ENCODE assay signal across 25 cellular contexts in genomic region chr17:55689672-55690071, GRCh38. TPM values are rescaled to one million over a fixed set of nuclear protein-coding genes. Genes with fewer than 3 reads are reported as not detected.
DNase-seq lines count a peak whose midpoint lies in the region; ATAC-seq, FAIRE-seq and TF ChIP-seq lines count a peak whose summit lies in the region.
"Had no signal": no experiment of that assay in that cellular context is flagged by ENCODE, and none has a peak within 500 bp of the region (broad histone marks: within the 10 kb centered on the region; RNA-seq: fewer than 3 reads in every experiment).

No MANE protein-coding gene starts in this region.

- TF ChIP-seq RAD21 in A549 (conservative IDR thresholded peaks at IDR 0.05 in 1 of 2, IDR thresholded peaks at IDR 0.05 in 1 of 2) (no peak), HCT116 (IDR thresholded peaks at IDR 0.05; ENCODE audit: low read depth) (no peak)

- H3K27ac ChIP-seq in A549 (no peak overlapping the region), BLaER1 (peak overlapping the region; percentile 61; the same call in 1 of the 2 replicates), HCT116 (ENCODE audit: low read depth, low read length) (no peak overlapping the region)

- no peak for TF ChIP-seq POLR2A in A549 (IDR thresholded peaks at IDR 0.05; ENCODE audit: low read length)
- TF ChIP-seq POLR2A in HCT116 (IDR thresholded peaks at IDR 0.05; ENCODE audit: borderline replicate concordance, extremely low read depth, insufficient read depth, insufficient read length): no peak

- WGBS in A549 (ENCODE audit: missing lambda C conversion rate): 17% methylated on average over 4 of the region's 4 CpGs

- RAD21 ChIA-PET in HCT116 (lab: Charles Lee; ENCODE audit: low non-redundant PET in 1 of 2, low total read pairs in 2 of 2, uncharacterized antibody in 2 of 2, unreplicated experiment in 2 of 2): no interaction called here

- CTCF ChIA-PET in A549 (lab: Yijun Ruan, JAX): interaction anchor here (1.0 to 4.4 kb wide), 5 partner anchors 29 to 163 kb away, joined by 3 to 18 read pairs (median 3); no protein-coding TSS in a partner anchor
- CTCF ChIA-PET in HCT116 (lab: Charles Lee): no interaction called here
- CTCF ChIA-PET in activated CD4-positive, alpha-beta memory T cell treated with anti-CD3 and anti-CD28 coated beads for 36 hours (lab: Charles Lee): no interaction called here

- H2AFZ ChIP-seq in HCT116 (ENCODE audit: low read depth, low read length, poor library complexity, severe bottlenecking): no peak overlapping the region
- H2AFZ ChIP-seq: GM23338 had no signal

- H3K27ac Mint-ChIP-seq in glutamatergic neuron (ENCODE audit: unreplicated experiment): peak overlapping the region; percentile 10
- H3K27ac Mint-ChIP-seq in activated CD4-positive, alpha-beta memory T cell treated with anti-CD3 and anti-CD28 coated beads for 36 hours: no peak overlapping the region
- H3K27ac Mint-ChIP-seq: CD4-positive, CD25-positive, alpha-beta regulatory T cell; CD8-positive, alpha-beta memory T cell; GM23338; HFFc6; IgD-negative memory B cell had no signal

- DNase-seq in A549 (ENCODE audit: low read depth in 1 of 2, low spot score in 1 of 2): no peak
- no peak for DNase-seq in HCT116 (ENCODE audit: low read depth, low spot score)
- no peak for DNase-seq in glutamatergic neuron
- DNase-seq in NOMO-1 treated with DMSO at 0.1 percent for 48 hours (lab: John Stamatoyannopoulos, UW; ENCODE audit: unreplicated experiment): no peak
- DNase-seq in activated CD4-positive, alpha-beta memory T cell treated with anti-CD3 and anti-CD28 coated beads for 36 hours: no peak
- DNase-seq in stimulated activated CD8-positive, alpha-beta memory T cell treated with anti-CD3 and anti-CD28 coated beads, Interleukin-4, amount 100 ng/mL, for 48 hours: no peak
- DNase-seq: ACHN; CD4-positive, CD25-positive, alpha-beta regulatory T cell; CD8-positive, alpha-beta memory T cell; COR-L47; DMS 273 treated with DMSO at 0.1 percent for 48 hours; DMS53; DND-41; GDM1; HCEC 1CT; HFFc6; KBM-7 had no signal

- H3K9me2 ChIP-seq in HCT116 (ENCODE audit: insufficient read depth): no peaks in the 10 kb centered on the region

- ATAC-seq in A549 (no peak), HCT116 (no peak), HG03342 (IDR thresholded peaks at IDR 0.05; ENCODE audit: unreplicated experiment) (no peak)
- ATAC-seq: GM23338, HepG2 had no signal

- H3K4me1 ChIP-seq in A549 (no peaks in the 10 kb centered on the region), BLaER1 (peaks cover 36% of the 10 kb centered on the region), HCT116 (ENCODE audit: control insufficient read depth in 1 of 2, insufficient read depth in 2 of 2, low read length in 2 of 2) (no peaks in the 10 kb centered on the region)

- POLR2A ChIA-PET in A549 (lab: Yijun Ruan, JAX): no interaction called here
- POLR2A ChIA-PET in HCT116 (lab: Charles Lee): no interaction called here
- POLR2A ChIA-PET in activated CD4-positive, alpha-beta memory T cell treated with anti-CD3 and anti-CD28 coated beads for 36 hours (lab: Charles Lee): no interaction called here

- TF ChIP-seq CTCF in A549 (IDR thresholded peaks at IDR 0.05) (no peak), HCT116 (IDR thresholded peaks at IDR 0.05 in 2 of 3, conservative IDR thresholded peaks at IDR 0.05 in 1 of 3; ENCODE audit: borderline replicate concordance in 1 of 3, insufficient read depth in 1 of 3, low read depth in 2 of 3, low read length in 2 of 3) (no peak), glutamatergic neuron (IDR thresholded peaks at IDR 0.05; ENCODE audit: partially characterized antibody, unreplicated experiment) (no peak)

- H3K27me3 Mint-ChIP-seq in glutamatergic neuron (ENCODE audit: unreplicated experiment): peaks cover 2% of the 10 kb centered on the region
- H3K27me3 Mint-ChIP-seq in activated CD4-positive, alpha-beta memory T cell treated with anti-CD3 and anti-CD28 coated beads for 36 hours: peaks cover 24% of the 10 kb centered on the region

- H3K27me3 ChIP-seq in BLaER1: no peaks in the 10 kb centered on the region
- peaks cover 62% of the 10 kb centered on the region for H3K27me3 ChIP-seq in HCT116 (ENCODE audit: insufficient read depth, low read length)

- intact Hi-C loops in HCT116 (cut with micrococcal nuclease): no loop called here
- intact Hi-C loops in activated CD4-positive, alpha-beta memory T cell treated with anti-CD3 and anti-CD28 coated beads for 36 hours (cut with micrococcal nuclease): no loop called here

- peaks cover 4% of the 10 kb centered on the region; the same call in 2 of the 3 replicates for H3K9me3 ChIP-seq in A549
- peaks cover 26% of the 10 kb centered on the region for H3K9me3 ChIP-seq in BLaER1
- H3K9me3 ChIP-seq in HCT116 (ENCODE audit: control insufficient read depth in 1 of 2, insufficient read depth in 1 of 2, low read depth in 1 of 2, low read length in 2 of 2): no peaks in the 10 kb centered on the region

- no peak for FAIRE-seq in A549 (lab: Jason Lieb, UNC)
- FAIRE-seq: GM12892, H54, HepG2 had no signal

- H3K36me3 Mint-ChIP-seq in glutamatergic neuron (ENCODE audit: unreplicated experiment): peaks cover 14% of the 10 kb centered on the region
- H3K36me3 Mint-ChIP-seq in activated CD4-positive, alpha-beta memory T cell treated with anti-CD3 and anti-CD28 coated beads for 36 hours: no peaks in the 10 kb centered on the region
- H3K36me3 Mint-ChIP-seq: CD4-positive, CD25-positive, alpha-beta regulatory T cell; CD8-positive, alpha-beta memory T cell; IgD-negative memory B cell had no signal

- no peaks in the 10 kb centered on the region for H3K9me3 Mint-ChIP-seq in glutamatergic neuron (ENCODE audit: unreplicated experiment)
- H3K9me3 Mint-ChIP-seq in activated CD4-positive, alpha-beta memory T cell treated with anti-CD3 and anti-CD28 coated beads for 36 hours: no peaks in the 10 kb centered on the region

- H3K36me3 ChIP-seq in BLaER1 (0 out of 2 replicates have a peak, but pooled peaks cover 4% of the 10 kb centered on the region), HCT116 (ENCODE audit: control insufficient read depth in 1 of 2, insufficient read depth in 2 of 2, low read length in 2 of 2) (no peaks in the 10 kb centered on the region)

- H4K20me1 ChIP-seq in BLaER1 (no peaks in the 10 kb centered on the region), HCT116 (ENCODE audit: insufficient read depth) (no peaks in the 10 kb centered on the region)

- no peak for TF ChIP-seq EP300 in A549 (IDR thresholded peaks at IDR 0.05)

- H3K4me2 ChIP-seq in A549 (no peak overlapping the region), BLaER1 (peak overlapping the region; percentile 33; the same call in 1 of the 2 replicates), HCT116 (ENCODE audit: low read length) (no peak overlapping the region)
- H3K4me2 ChIP-seq: GM23338 had no signal

- no TSS peak for BruUV-seq in HCT116 (replicated peaks; lab: Mats Ljungman, UMichigan)

- H3K9ac ChIP-seq in BLaER1 (no peak overlapping the region), HCT116 (ENCODE audit: low read length) (no peak overlapping the region)

- H3K79me2 ChIP-seq in HCT116 (ENCODE audit: insufficient read depth, low read length): no peaks in the 10 kb centered on the region

- peaks cover 5% of the 10 kb centered on the region for H3K4me1 Mint-ChIP-seq in glutamatergic neuron (ENCODE audit: low read depth, unreplicated experiment)
- no peaks in the 10 kb centered on the region for H3K4me1 Mint-ChIP-seq in activated CD4-positive, alpha-beta memory T cell treated with anti-CD3 and anti-CD28 coated beads for 36 hours (ENCODE audit: low read depth)
- H3K4me1 Mint-ChIP-seq: CD4-positive, CD25-positive, alpha-beta regulatory T cell; CD8-positive, alpha-beta memory T cell; GM23338 had no signal

- no peak overlapping the region for H3K4me3 Mint-ChIP-seq in glutamatergic neuron (ENCODE audit: unreplicated experiment)
- no peak overlapping the region for H3K4me3 Mint-ChIP-seq in activated CD4-positive, alpha-beta memory T cell treated with anti-CD3 and anti-CD28 coated beads for 36 hours
- H3K4me3 Mint-ChIP-seq: CD4-positive, CD25-positive, alpha-beta regulatory T cell; CD8-positive, alpha-beta memory T cell; GM23338; HFFc6; IgD-negative memory B cell had no signal

- H3K4me3 ChIP-seq in A549 (no peak overlapping the region), BLaER1 (no peak overlapping the region), HCT116 (replicated peaks in 1 of 2; ENCODE audit: low read depth in 1 of 2, low read length in 2 of 2) (no peak overlapping the region)
- H3K4me3 ChIP-seq: GM23338 had no signal

TF ChIP-seq in A549, 52 proteins besides CTCF, POLR2A, EP300 and RAD21:
- no peak for TF ChIP-seq GATA3 (IDR thresholded peaks at IDR 0.05; ENCODE audit: borderline replicate concordance)
- no peak for TF ChIP-seq CBX2 (IDR thresholded peaks at IDR 0.05; ENCODE audit: borderline replicate concordance, low read depth)
- TF ChIP-seq HOXB13 (CRISPR knock-in tag; IDR thresholded peaks at IDR 0.05; ENCODE audit: low read depth): no peak
- TF ChIP-seq RNF2 (IDR thresholded peaks at IDR 0.05; ENCODE audit: borderline replicate concordance, low read depth): 0 out of 2 replicates have a peak, but pooled peaks have one; percentile 29
- TF ChIP-seq HOXB5 (CRISPR knock-in tag; IDR thresholded peaks at IDR 0.05): no peak
- TF ChIP-seq JUNB (IDR thresholded peaks at IDR 0.05): no peak

TF ChIP-seq in HCT116, 20 proteins besides CTCF, POLR2A, EP300 and RAD21:
- TF ChIP-seq EZH2phosphoT487 (IDR thresholded peaks at IDR 0.05; ENCODE audit: borderline replicate concordance): peak; percentile 93; the same call in 1 of the 2 replicates
- no peak for TF ChIP-seq CBX3 (IDR thresholded peaks at IDR 0.05; ENCODE audit: low read depth)
TF ChIP-seq in HCT116: peak in this region for 1.

RNA-seq across cellular contexts. Expression of gene TMEM100, which starts 33.0 kb away (rescaled TPM):
- polyA plus RNA-seq in A549 (2011; rRNA removed) (0.07 TPM in 1 of 2 replicates, not detected in the other), A549 (2017; fragmentation: RNase III; extraction: RNeasy Plus Mini Kit Qiagen cat#74134 plus additional on column Dnase treatment) (not detected in 3 replicates)
- polyA plus RNA-seq in A549 (2012; cell fraction: cytosol; rRNA removed): not detected in 2 replicates
- not detected in 2 replicates for polyA plus RNA-seq in A549 (2012; cell fraction: nucleus; rRNA removed)
- not detected in 2 replicates for polyA minus RNA-seq in A549 (2011; rRNA and poly(A)+ RNA removed)
- total RNA-seq in HCT116 (2021; ENCODE audit: unreplicated experiment) (not detected), glutamatergic neuron (ENCODE audit: unreplicated experiment) (1.4 TPM)
- polyA plus RNA-seq in HCT116 (2012): not detected in 2 replicates
- total RNA-seq in activated CD4-positive, alpha-beta memory T cell treated with anti-CD3 and anti-CD28 coated beads for 36 hours: not detected
- total RNA-seq: A172; CD4-positive, CD25-positive, alpha-beta regulatory T cell; CD8-positive, alpha-beta memory T cell; HepG2 had no signal
- polyA plus RNA-seq: CD4-positive, CD25-positive, alpha-beta regulatory T cell; CD8-positive, alpha-beta memory T cell; HepG2; IgD-negative memory B cell had no signal
